1 cellular context compared by ENCODE assay signal in the genomic region with DNA sequence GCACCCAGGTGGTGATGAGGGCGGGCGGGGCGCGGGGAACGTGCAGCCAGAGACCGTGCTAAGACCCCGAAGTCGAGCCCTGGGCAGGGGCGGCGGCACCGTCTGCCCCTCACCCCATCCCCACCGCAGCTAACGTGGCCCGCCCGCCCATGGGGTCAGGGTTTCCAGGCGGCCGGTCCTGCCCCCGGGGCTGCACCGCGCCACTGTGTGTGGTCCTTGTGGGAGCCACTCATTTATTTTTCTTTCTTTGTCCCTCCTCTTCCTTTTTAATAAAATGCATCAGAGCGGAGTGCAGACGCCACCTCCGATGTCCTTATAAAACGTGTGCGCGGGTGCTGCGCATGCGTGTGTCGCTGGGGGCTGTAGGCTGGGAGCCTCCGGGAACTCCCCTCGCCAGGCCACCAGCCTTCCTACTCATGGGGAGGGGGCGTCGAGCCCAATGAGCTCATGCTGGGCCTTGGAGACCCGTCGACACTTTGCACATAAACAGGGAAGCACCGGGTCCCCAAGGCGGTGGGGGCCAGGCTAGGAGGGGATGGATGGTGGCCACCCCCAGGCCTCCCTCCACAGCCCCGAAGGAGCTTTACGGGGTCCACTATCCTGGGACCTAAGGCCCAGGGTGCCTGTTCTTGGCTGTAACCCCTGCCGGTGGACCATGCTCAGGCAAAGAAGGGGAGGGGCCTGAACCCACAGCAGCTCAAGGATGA.
TF ChIP-seq lines count a peak whose summit lies in the region.

No MANE protein-coding gene starts in this region.

TF ChIP-seq in endothelial cell of umbilical vein, 7 proteins besides CTCF, POLR2A, EP300 and RAD21:
- TF ChIP-seq JUN (IDR thresholded peaks at IDR 0.05; ENCODE audit: borderline replicate concordance, insufficient read depth, insufficient read length, low read depth) (no peak), GATA2 (IDR thresholded peaks at IDR 0.05; ENCODE audit: insufficient read depth, insufficient read length, low read depth, low read length) (no peak), EZH2 (IDR thresholded peaks at IDR 0.05; ENCODE audit: borderline replicate concordance, low read depth, low read length, severe bottlenecking) (no peak), FOS (IDR thresholded peaks at IDR 0.05; ENCODE audit: borderline replicate concordance, insufficient read depth, low read length) (no peak), POLR2AphosphoS5 (IDR thresholded peaks at IDR 0.05; ENCODE audit: insufficient read depth, low read depth, low read length) (no peak), MYC (IDR thresholded peaks at IDR 0.05; ENCODE audit: low read depth, low read length) (no peak)
- TF ChIP-seq, protein P1, sequence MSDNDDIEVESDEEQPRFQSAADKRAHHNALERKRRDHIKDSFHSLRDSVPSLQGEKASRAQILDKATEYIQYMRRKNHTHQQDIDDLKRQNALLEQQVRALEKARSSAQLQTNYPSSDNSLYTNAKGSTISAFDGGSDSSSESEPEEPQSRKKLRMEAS (IDR thresholded peaks at IDR 0.05; ENCODE audit: insufficient read depth, insufficient read length): no peak
